18 cellular contexts compared by ENCODE assay signal in the genomic region with DNA sequence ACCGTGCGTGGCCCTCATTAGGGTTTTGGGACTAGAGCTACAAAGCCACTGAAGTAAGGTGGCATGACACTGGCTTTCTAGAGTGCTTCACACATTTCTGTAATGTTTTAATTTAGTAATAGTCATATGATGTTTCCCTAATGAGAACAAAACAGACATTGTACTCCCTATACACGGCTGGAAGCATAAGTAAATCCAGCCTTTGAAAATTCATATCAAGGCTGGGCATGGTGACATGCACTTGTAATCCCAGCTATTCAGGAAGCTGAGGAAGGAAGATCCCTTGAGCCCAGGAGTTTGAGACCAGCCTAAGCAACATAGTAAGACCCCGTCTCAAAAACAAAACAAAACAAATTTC. TPM values are rescaled to one million over a fixed set of nuclear protein-coding genes. Genes with fewer than 3 reads are reported as not detected.
DNase-seq lines count a peak whose midpoint lies in the region; ATAC-seq lines count a peak whose summit lies in the region.
"Had no signal": no experiment of that assay in that cellular context is flagged by ENCODE, and none has a peak within 500 bp of the region (broad histone marks: within the 10 kb centered on the region; RNA-seq: fewer than 3 reads in every experiment).

No MANE protein-coding gene starts in this region.

- no peaks in the 10 kb centered on the region for H3K27me3 Mint-ChIP-seq in activated T-cell treated with anti-CD3 and anti-CD28 coated beads, Interleukin-2, amount 50 U/mL, for 24 hours
- H3K27me3 Mint-ChIP-seq in activated CD8-positive, alpha-beta T cell treated with anti-CD3 and anti-CD28 coated beads, Interleukin-2, amount 10 ng/mL, durations not matched to agents 7 days and 5 days (ENCODE audit: low read depth): no peaks in the 10 kb centered on the region
- no peaks in the 10 kb centered on the region for H3K27me3 Mint-ChIP-seq in naive thymus-derived CD4-positive, alpha-beta T cell

- H3K9me3 ChIP-seq in naive thymus-derived CD4-positive, alpha-beta T cell (ENCODE audit: control insufficient read depth in 2 of 3, low read length in 3 of 3): no peaks in the 10 kb centered on the region
- H3K9me3 ChIP-seq: adrenal gland, right lobe of liver had no signal

- peaks cover 10 to 25% of the 10 kb centered on the region in 2 donors for H3K4me1 ChIP-seq in naive thymus-derived CD4-positive, alpha-beta T cell (ENCODE audit: control insufficient read depth in 2 of 2, insufficient read depth in 2 of 2, low read length in 2 of 2)

- no peaks in the 10 kb centered on the region for H3K36me3 ChIP-seq in naive thymus-derived CD4-positive, alpha-beta T cell (ENCODE audit: control insufficient read depth in 2 of 3, insufficient read depth in 3 of 3, low read length in 3 of 3)
- H3K36me3 ChIP-seq: adrenal gland, left ventricle myocardium inferior, right lobe of liver had no signal

- CTCF ChIA-PET in activated CD8-positive, alpha-beta T cell treated with anti-CD3 and anti-CD28 coated beads, Interleukin-2, amount 10 ng/mL, durations not matched to agents 7 days and 5 days (lab: Charles Lee): no interaction called here
- CTCF ChIA-PET in naive thymus-derived CD4-positive, alpha-beta T cell (lab: Charles Lee): no interaction called here

- no peak overlapping the region for H3K4me3 ChIP-seq in naive thymus-derived CD4-positive, alpha-beta T cell (ENCODE audit: low read length)
- H3K4me3 ChIP-seq: adrenal gland, left ventricle myocardium inferior, right lobe of liver had no signal

- H3K27ac ChIP-seq in naive thymus-derived CD4-positive, alpha-beta T cell (ENCODE audit: low read depth, low read length): no peak overlapping the region
- H3K27ac ChIP-seq: left ventricle myocardium inferior, right lobe of liver had no signal

- H3K4me3 Mint-ChIP-seq in activated T-cell treated with anti-CD3 and anti-CD28 coated beads, Interleukin-2, amount 50 U/mL, for 24 hours: no peak overlapping the region
- H3K4me3 Mint-ChIP-seq in activated CD8-positive, alpha-beta T cell treated with anti-CD3 and anti-CD28 coated beads, Interleukin-2, amount 10 ng/mL, durations not matched to agents 7 days and 5 days: no peak overlapping the region
- H3K4me3 Mint-ChIP-seq in stimulated activated effector memory CD8-positive, alpha-beta T cell treated with anti-CD3 and anti-CD28 coated beads, Interleukin-12 subunit alpha, Interleukin-12 subunit beta, amount 100 ng/mL, for 72 hours: no peak overlapping the region
- H3K4me3 Mint-ChIP-seq in naive thymus-derived CD4-positive, alpha-beta T cell: peak overlapping the region in 1 of 10 donors; percentile 4
- H3K4me3 Mint-ChIP-seq: nephron had no signal

- peaks cover 59% of the 10 kb centered on the region for H3K4me1 Mint-ChIP-seq in activated T-cell treated with anti-CD3 and anti-CD28 coated beads, Interleukin-2, amount 50 U/mL, for 24 hours (ENCODE audit: low read depth)
- H3K4me1 Mint-ChIP-seq in activated CD8-positive, alpha-beta T cell treated with anti-CD3 and anti-CD28 coated beads, Interleukin-2, amount 10 ng/mL, durations not matched to agents 7 days and 5 days (ENCODE audit: low read depth): peaks cover 54% of the 10 kb centered on the region
- H3K4me1 Mint-ChIP-seq in stimulated activated effector memory CD8-positive, alpha-beta T cell treated with anti-CD3 and anti-CD28 coated beads, Interleukin-12 subunit alpha, Interleukin-12 subunit beta, amount 100 ng/mL, for 72 hours: peaks cover 55% of the 10 kb centered on the region
- H3K4me1 Mint-ChIP-seq in naive thymus-derived CD4-positive, alpha-beta T cell: peaks cover 29 to 59% (median 53%) of the 10 kb centered on the region in 7 donors

- intact Hi-C loops in naive thymus-derived CD4-positive, alpha-beta T cell (cut with micrococcal nuclease): no loop called here

- peak overlapping the region; percentile 87 for H3K27ac Mint-ChIP-seq in activated T-cell treated with anti-CD3 and anti-CD28 coated beads, Interleukin-2, amount 50 U/mL, for 24 hours
- peak overlapping the region; percentile 43 for H3K27ac Mint-ChIP-seq in activated CD8-positive, alpha-beta T cell treated with anti-CD3 and anti-CD28 coated beads, Interleukin-2, amount 10 ng/mL, durations not matched to agents 7 days and 5 days
- peak overlapping the region; percentile 89 for H3K27ac Mint-ChIP-seq in stimulated activated effector memory CD8-positive, alpha-beta T cell treated with anti-CD3 and anti-CD28 coated beads, Interleukin-12 subunit alpha, Interleukin-12 subunit beta, amount 100 ng/mL, for 72 hours
- H3K27ac Mint-ChIP-seq in naive thymus-derived CD4-positive, alpha-beta T cell: peak overlapping the region in 4 of 9 donors; percentile 15 to 78 (median 60)
- H3K27ac Mint-ChIP-seq: nephron had no signal

- no peak for ATAC-seq in activated CD8-positive, alpha-beta T cell treated with anti-CD3 and anti-CD28 coated beads, Interleukin-2, amount 10 ng/mL, durations not matched to agents 7 days and 5 days
- ATAC-seq in stimulated activated effector memory CD8-positive, alpha-beta T cell treated with anti-CD3 and anti-CD28 coated beads, Interleukin-12 subunit alpha, Interleukin-12 subunit beta, amount 100 ng/mL, for 72 hours: no peak
- ATAC-seq in naive thymus-derived CD4-positive, alpha-beta T cell: no peak
- ATAC-seq: right lobe of liver had no signal

- POLR2A ChIA-PET in activated CD8-positive, alpha-beta T cell treated with anti-CD3 and anti-CD28 coated beads, Interleukin-2, amount 10 ng/mL, durations not matched to agents 7 days and 5 days (lab: Charles Lee): no interaction called here
- POLR2A ChIA-PET in naive thymus-derived CD4-positive, alpha-beta T cell (lab: Charles Lee): interaction anchor here (1.7 kb wide), 1 partner anchor 8 kb away, joined by 5 read pairs; no protein-coding TSS in a partner anchor

- no peaks in the 10 kb centered on the region for H3K27me3 ChIP-seq in naive thymus-derived CD4-positive, alpha-beta T cell (ENCODE audit: control insufficient read depth in 2 of 2, insufficient read depth in 2 of 2, low read length in 2 of 2)
- H3K27me3 ChIP-seq: adrenal gland, right lobe of liver had no signal

- DNase-seq in activated T-cell treated with anti-CD3 and anti-CD28 coated beads, Interleukin-2, amount 50 U/mL, for 24 hours: no peak
- DNase-seq in activated T-cell treated with anti-CD3 and anti-CD28 coated beads for 4 hours (no peak), foreskin melanocyte (peak; percentile 88), GM19240 (ENCODE audit: insufficient read length, low spot score) (no peak), HPDE6-E6E7 (ENCODE audit: extremely low spot score) (no peak)
- DNase-seq in activated CD8-positive, alpha-beta T cell treated with anti-CD3 and anti-CD28 coated beads, Interleukin-2, amount 10 ng/mL, durations not matched to agents 7 days and 5 days: no peak
- no peak for DNase-seq in stimulated activated effector memory CD8-positive, alpha-beta T cell treated with anti-CD3 and anti-CD28 coated beads, Interleukin-12 subunit alpha, Interleukin-12 subunit beta, amount 100 ng/mL, for 72 hours (ENCODE audit: low spot score in 2 of 2)
- no peak for DNase-seq in naive thymus-derived CD4-positive, alpha-beta T cell
- DNase-seq: ACHN; adrenal gland; left ventricle myocardium inferior; NCI-H1092; right lobe of liver; SHP77; stimulated activated CD4-positive, alpha-beta T cell treated with anti-CD3 and anti-CD28 coated beads, Interleukin-4, amount 100 ng/mL, for 4 hours had no signal

- peaks cover 2% of the 10 kb centered on the region for H3K9me3 Mint-ChIP-seq in activated T-cell treated with anti-CD3 and anti-CD28 coated beads, Interleukin-2, amount 50 U/mL, for 24 hours
- no peaks in the 10 kb centered on the region for H3K9me3 Mint-ChIP-seq in activated CD8-positive, alpha-beta T cell treated with anti-CD3 and anti-CD28 coated beads, Interleukin-2, amount 10 ng/mL, durations not matched to agents 7 days and 5 days (ENCODE audit: insufficient read depth)
- H3K9me3 Mint-ChIP-seq in stimulated activated effector memory CD8-positive, alpha-beta T cell treated with anti-CD3 and anti-CD28 coated beads, Interleukin-12 subunit alpha, Interleukin-12 subunit beta, amount 100 ng/mL, for 72 hours: no peaks in the 10 kb centered on the region
- H3K9me3 Mint-ChIP-seq in naive thymus-derived CD4-positive, alpha-beta T cell: no peaks in the 10 kb centered on the region

- H3K36me3 Mint-ChIP-seq in activated T-cell treated with anti-CD3 and anti-CD28 coated beads, Interleukin-2, amount 50 U/mL, for 24 hours (ENCODE audit: low read depth): peaks cover 27% of the 10 kb centered on the region
- peaks cover 34% of the 10 kb centered on the region for H3K36me3 Mint-ChIP-seq in activated CD8-positive, alpha-beta T cell treated with anti-CD3 and anti-CD28 coated beads, Interleukin-2, amount 10 ng/mL, durations not matched to agents 7 days and 5 days (ENCODE audit: low read depth)
- peaks cover 46% of the 10 kb centered on the region for H3K36me3 Mint-ChIP-seq in stimulated activated effector memory CD8-positive, alpha-beta T cell treated with anti-CD3 and anti-CD28 coated beads, Interleukin-12 subunit alpha, Interleukin-12 subunit beta, amount 100 ng/mL, for 72 hours
- H3K36me3 Mint-ChIP-seq in naive thymus-derived CD4-positive, alpha-beta T cell: peaks cover 0 to 14% (median 3%) of the 10 kb centered on the region in 5 donors

RNA-seq across cellular contexts. Expression of a gene that starts 7.4 kb away (rescaled TPM):
- total RNA-seq in activated CD8-positive, alpha-beta T cell treated with anti-CD3 and anti-CD28 coated beads, Interleukin-2, amount 10 ng/mL, durations not matched to agents 7 days and 5 days: 10 to 100 TPM; 71.3 to 74.9 TPM
- total RNA-seq in naive thymus-derived CD4-positive, alpha-beta T cell: 100 to 1,000 TPM in 2 of 5 experiments, 10 to 100 TPM in 3; 74.7 to 107 (median 83.9) TPM
- polyA plus RNA-seq in naive thymus-derived CD4-positive, alpha-beta T cell: 10 to 100 TPM; 34.8 to 39.1 TPM

RNA-seq across cellular contexts. Expression of a gene that starts 36.5 kb away (rescaled TPM):
- total RNA-seq in activated CD8-positive, alpha-beta T cell treated with anti-CD3 and anti-CD28 coated beads, Interleukin-2, amount 10 ng/mL, durations not matched to agents 7 days and 5 days: not detected
- total RNA-seq in naive thymus-derived CD4-positive, alpha-beta T cell: under 1 TPM in 2 of 5 experiments, not detected in 3; 0.66 to 0.86 TPM
- not detected for polyA plus RNA-seq in naive thymus-derived CD4-positive, alpha-beta T cell
- total RNA-seq: H4, HepG2, left ventricle myocardium inferior, right lobe of liver had no signal
- polyA plus RNA-seq: HepG2 had no signal
